Comparison of ENCODE assay signal across 1 cellular context in genomic region chr18:22467760-22468553, GRCh38.
TF ChIP-seq lines count a peak whose summit lies in the region.

No MANE protein-coding gene starts in this region.

TF ChIP-seq in K562, 482 proteins besides CTCF, POLR2A, EP300 and RAD21 (continued from another document and continues in another):
- TF ChIP-seq, protein P1, sequence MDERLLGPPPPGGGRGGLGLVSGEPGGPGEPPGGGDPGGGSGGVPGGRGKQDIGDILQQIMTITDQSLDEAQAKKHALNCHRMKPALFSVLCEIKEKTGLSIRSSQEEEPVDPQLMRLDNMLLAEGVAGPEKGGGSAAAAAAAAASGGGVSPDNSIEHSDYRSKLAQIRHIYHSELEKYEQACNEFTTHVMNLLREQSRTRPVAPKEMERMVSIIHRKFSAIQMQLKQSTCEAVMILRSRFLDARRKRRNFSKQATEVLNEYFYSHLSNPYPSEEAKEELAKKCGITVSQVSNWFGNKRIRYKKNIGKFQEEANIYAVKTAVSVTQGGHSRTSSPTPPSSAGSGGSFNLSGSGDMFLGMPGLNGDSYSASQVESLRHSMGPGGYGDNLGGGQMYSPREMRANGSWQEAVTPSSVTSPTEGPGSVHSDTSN (CRISPR knock-in tag; IDR thresholded peaks at IDR 0.05; ENCODE audit: low read depth) = peak; percentile 45; the same call in 1 of the 2 replicates
- TF ChIP-seq, protein P1 (tag; conservative IDR thresholded peaks at IDR 0.05; ENCODE audit: low read depth) = peak; percentile 93
- TF ChIP-seq, protein P2, sequence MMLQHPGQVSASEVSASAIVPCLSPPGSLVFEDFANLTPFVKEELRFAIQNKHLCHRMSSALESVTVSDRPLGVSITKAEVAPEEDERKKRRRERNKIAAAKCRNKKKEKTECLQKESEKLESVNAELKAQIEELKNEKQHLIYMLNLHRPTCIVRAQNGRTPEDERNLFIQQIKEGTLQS (IDR thresholded peaks at IDR 0.05) = peak; percentile 98
- TF ChIP-seq, protein P2 (CRISPR knock-in tag; conservative IDR thresholded peaks at IDR 0.05) = no peak; the same call in 1 of the 2 replicates
- TF ChIP-seq ZBTB12 (CRISPR knock-in tag; IDR thresholded peaks at IDR 0.05) = peak; percentile 45; the same call in 1 of the 2 replicates
- peak; percentile 20 for TF ChIP-seq BRD9 (IDR thresholded peaks at IDR 0.05; ENCODE audit: low read depth, partially characterized antibody)
- TF ChIP-seq, protein P3, sequence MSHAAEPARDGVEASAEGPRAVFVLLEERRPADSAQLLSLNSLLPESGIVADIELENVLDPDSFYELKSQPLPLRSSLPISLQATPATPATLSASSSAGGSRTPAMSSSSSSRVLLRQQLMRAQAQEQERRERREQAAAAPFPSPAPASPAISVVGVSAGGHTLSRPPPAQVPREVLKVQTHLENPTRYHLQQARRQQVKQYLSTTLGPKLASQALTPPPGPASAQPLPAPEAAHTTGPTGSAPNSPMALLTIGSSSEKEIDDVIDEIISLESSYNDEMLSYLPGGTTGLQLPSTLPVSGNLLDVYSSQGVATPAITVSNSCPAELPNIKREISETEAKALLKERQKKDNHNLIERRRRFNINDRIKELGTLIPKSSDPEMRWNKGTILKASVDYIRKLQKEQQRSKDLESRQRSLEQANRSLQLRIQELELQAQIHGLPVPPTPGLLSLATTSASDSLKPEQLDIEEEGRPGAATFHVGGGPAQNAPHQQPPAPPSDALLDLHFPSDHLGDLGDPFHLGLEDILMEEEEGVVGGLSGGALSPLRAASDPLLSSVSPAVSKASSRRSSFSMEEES (CRISPR knock-in tag; IDR thresholded peaks at IDR 0.05) = no peak
- no peak for TF ChIP-seq ARHGAP35 (IDR thresholded peaks at IDR 0.05; ENCODE audit: partially characterized antibody)
- TF ChIP-seq NR3C1 (CRISPR knock-in tag; IDR thresholded peaks at IDR 0.05) = no peak
- TF ChIP-seq SAP30 (IDR thresholded peaks at IDR 0.05; ENCODE audit: borderline replicate concordance, insufficient read depth, low read depth, low read length, poor library complexity, severe bottlenecking) = no peak
- peak; percentile 45; the same call in 1 of the 2 replicates for TF ChIP-seq CTBP1 (IDR thresholded peaks at IDR 0.05; ENCODE audit: borderline replicate concordance)
- TF ChIP-seq BDP1 (IDR thresholded peaks at IDR 0.05; ENCODE audit: insufficient read depth, insufficient read length) = no peak
- peak; percentile 29; the same call in 1 of the 2 replicates for TF ChIP-seq TCF3 (CRISPR knock-in tag; IDR thresholded peaks at IDR 0.05)
- TF ChIP-seq ZBTB17 (CRISPR knock-in tag; IDR thresholded peaks at IDR 0.05) = peak; percentile 84
- peak; percentile 49 for TF ChIP-seq GABPA (tag; conservative IDR thresholded peaks at IDR 0.05; ENCODE audit: low read depth)
- TF ChIP-seq ZNF354B (CRISPR knock-in tag; IDR thresholded peaks at IDR 0.05) = peak; percentile 47; the same call in 1 of the 2 replicates
- TF ChIP-seq, protein P4, sequence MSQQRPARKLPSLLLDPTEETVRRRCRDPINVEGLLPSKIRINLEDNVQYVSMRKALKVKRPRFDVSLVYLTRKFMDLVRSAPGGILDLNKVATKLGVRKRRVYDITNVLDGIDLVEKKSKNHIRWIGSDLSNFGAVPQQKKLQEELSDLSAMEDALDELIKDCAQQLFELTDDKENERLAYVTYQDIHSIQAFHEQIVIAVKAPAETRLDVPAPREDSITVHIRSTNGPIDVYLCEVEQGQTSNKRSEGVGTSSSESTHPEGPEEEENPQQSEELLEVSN (IDR thresholded peaks at IDR 0.05; ENCODE audit: borderline replicate concordance in 1 of 2, extremely low read depth in 1 of 2, insufficient read depth in 1 of 2, insufficient read length in 1 of 2, low read depth in 1 of 2, low read length in 1 of 2, poor library complexity in 1 of 2, severe bottlenecking in 1 of 2) = peak in 1 of 2 experiments; percentile 51
- peak; percentile 77; the same call in 1 of the 2 replicates for TF ChIP-seq LCOR (CRISPR knock-in tag; IDR thresholded peaks at IDR 0.05)
- peak; percentile 89 for TF ChIP-seq PYGO2 (tag; IDR thresholded peaks at IDR 0.05)
- TF ChIP-seq, protein P5, sequence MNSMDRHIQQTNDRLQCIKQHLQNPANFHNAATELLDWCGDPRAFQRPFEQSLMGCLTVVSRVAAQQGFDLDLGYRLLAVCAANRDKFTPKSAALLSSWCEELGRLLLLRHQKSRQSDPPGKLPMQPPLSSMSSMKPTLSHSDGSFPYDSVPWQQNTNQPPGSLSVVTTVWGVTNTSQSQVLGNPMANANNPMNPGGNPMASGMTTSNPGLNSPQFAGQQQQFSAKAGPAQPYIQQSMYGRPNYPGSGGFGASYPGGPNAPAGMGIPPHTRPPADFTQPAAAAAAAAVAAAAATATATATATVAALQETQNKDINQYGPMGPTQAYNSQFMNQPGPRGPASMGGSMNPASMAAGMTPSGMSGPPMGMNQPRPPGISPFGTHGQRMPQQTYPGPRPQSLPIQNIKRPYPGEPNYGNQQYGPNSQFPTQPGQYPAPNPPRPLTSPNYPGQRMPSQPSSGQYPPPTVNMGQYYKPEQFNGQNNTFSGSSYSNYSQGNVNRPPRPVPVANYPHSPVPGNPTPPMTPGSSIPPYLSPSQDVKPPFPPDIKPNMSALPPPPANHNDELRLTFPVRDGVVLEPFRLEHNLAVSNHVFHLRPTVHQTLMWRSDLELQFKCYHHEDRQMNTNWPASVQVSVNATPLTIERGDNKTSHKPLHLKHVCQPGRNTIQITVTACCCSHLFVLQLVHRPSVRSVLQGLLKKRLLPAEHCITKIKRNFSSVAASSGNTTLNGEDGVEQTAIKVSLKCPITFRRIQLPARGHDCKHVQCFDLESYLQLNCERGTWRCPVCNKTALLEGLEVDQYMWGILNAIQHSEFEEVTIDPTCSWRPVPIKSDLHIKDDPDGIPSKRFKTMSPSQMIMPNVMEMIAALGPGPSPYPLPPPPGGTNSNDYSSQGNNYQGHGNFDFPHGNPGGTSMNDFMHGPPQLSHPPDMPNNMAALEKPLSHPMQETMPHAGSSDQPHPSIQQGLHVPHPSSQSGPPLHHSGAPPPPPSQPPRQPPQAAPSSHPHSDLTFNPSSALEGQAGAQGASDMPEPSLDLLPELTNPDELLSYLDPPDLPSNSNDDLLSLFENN (IDR thresholded peaks at IDR 0.05; ENCODE audit: low read depth in 2 of 2, low read length in 2 of 2) = no peak
- 0 out of 2 replicates have a peak, but pooled peaks have one; percentile 52 for TF ChIP-seq ETV5 (CRISPR knock-in tag; IDR thresholded peaks at IDR 0.05; ENCODE audit: low read depth)
- TF ChIP-seq FIP1L1 (IDR thresholded peaks at IDR 0.05; ENCODE audit: low read depth, low read length, poor library complexity, severe bottlenecking) = no peak
- TF ChIP-seq TRIM25 (IDR thresholded peaks at IDR 0.05; ENCODE audit: borderline replicate concordance) = no peak
- peak; percentile 93 for TF ChIP-seq ZNF79 (CRISPR knock-in tag; IDR thresholded peaks at IDR 0.05; ENCODE audit: low read depth)
- TF ChIP-seq SOX6 (IDR thresholded peaks at IDR 0.05) = peak; percentile 86
- peak; percentile 69; the same call in 1 of the 2 replicates for TF ChIP-seq IFI16 (CRISPR knock-in tag; IDR thresholded peaks at IDR 0.05)
- no peak for TF ChIP-seq SREBF2 (CRISPR knock-in tag; IDR thresholded peaks at IDR 0.05)
- TF ChIP-seq LARP7 (IDR thresholded peaks at IDR 0.05) = no peak
- TF ChIP-seq SP1 (CRISPR knock-in tag; IDR thresholded peaks at IDR 0.05) = no peak
- peak; percentile 62 for TF ChIP-seq CREM (IDR thresholded peaks at IDR 0.05; ENCODE audit: low read depth)
- no peak; the same call in 1 of the 2 replicates for TF ChIP-seq MAFG (tag; conservative IDR thresholded peaks at IDR 0.05)
- peak; percentile 98 for TF ChIP-seq ZNF395 (CRISPR knock-in tag; IDR thresholded peaks at IDR 0.05)
- TF ChIP-seq DPF2 (IDR thresholded peaks at IDR 0.05) = peak; percentile 55; the same call in 1 of the 2 replicates
- peak; percentile 8; the same call in 1 of the 2 replicates for TF ChIP-seq NFIX (CRISPR knock-in tag; IDR thresholded peaks at IDR 0.05; ENCODE audit: low read depth)
- TF ChIP-seq GTF2A2 (tag; IDR thresholded peaks at IDR 0.05) = peak; percentile 86
- peak; percentile 89 for TF ChIP-seq ATF7 (IDR thresholded peaks at IDR 0.05)
- TF ChIP-seq CXXC5 (CRISPR knock-in tag; IDR thresholded peaks at IDR 0.05) = peak; percentile 90
- TF ChIP-seq CEBPB (tag; IDR thresholded peaks at IDR 0.05) = peak; percentile 52
- TF ChIP-seq ZNF232 (CRISPR knock-in tag; IDR thresholded peaks at IDR 0.05) = no peak
- TF ChIP-seq MAFK (IDR thresholded peaks at IDR 0.05; ENCODE audit: low read length) = no peak
- peak; percentile 50 for TF ChIP-seq HINFP (tag; conservative IDR thresholded peaks at IDR 0.05; ENCODE audit: low read depth)
- no peak for TF ChIP-seq XRCC4 (IDR thresholded peaks at IDR 0.05; ENCODE audit: extremely low read depth, insufficient read depth, insufficient read length)
- TF ChIP-seq TCFL5 (CRISPR knock-in tag; conservative IDR thresholded peaks at IDR 0.05) = peak; percentile 84
- peak; percentile 95 to 96 for TF ChIP-seq TRIM24 (IDR thresholded peaks at IDR 0.05)
- TF ChIP-seq, protein P6, sequence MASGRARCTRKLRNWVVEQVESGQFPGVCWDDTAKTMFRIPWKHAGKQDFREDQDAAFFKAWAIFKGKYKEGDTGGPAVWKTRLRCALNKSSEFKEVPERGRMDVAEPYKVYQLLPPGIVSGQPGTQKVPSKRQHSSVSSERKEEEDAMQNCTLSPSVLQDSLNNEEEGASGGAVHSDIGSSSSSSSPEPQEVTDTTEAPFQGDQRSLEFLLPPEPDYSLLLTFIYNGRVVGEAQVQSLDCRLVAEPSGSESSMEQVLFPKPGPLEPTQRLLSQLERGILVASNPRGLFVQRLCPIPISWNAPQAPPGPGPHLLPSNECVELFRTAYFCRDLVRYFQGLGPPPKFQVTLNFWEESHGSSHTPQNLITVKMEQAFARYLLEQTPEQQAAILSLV (tag; IDR thresholded peaks at IDR 0.05) = peak; percentile 72
- no peak for TF ChIP-seq HOXB6 (CRISPR knock-in tag; IDR thresholded peaks at IDR 0.05; ENCODE audit: borderline replicate concordance)
- TF ChIP-seq SMARCA4 (IDR thresholded peaks at IDR 0.05) = peak; percentile 77; the same call in 1 of the 2 replicates
- TF ChIP-seq ESRRB (CRISPR knock-in tag; IDR thresholded peaks at IDR 0.05; ENCODE audit: borderline replicate concordance) = 0 out of 2 replicates have a peak, but pooled peaks have one; percentile 32
